ENCODE assay signal across 1 cellular context in the genomic region with DNA sequence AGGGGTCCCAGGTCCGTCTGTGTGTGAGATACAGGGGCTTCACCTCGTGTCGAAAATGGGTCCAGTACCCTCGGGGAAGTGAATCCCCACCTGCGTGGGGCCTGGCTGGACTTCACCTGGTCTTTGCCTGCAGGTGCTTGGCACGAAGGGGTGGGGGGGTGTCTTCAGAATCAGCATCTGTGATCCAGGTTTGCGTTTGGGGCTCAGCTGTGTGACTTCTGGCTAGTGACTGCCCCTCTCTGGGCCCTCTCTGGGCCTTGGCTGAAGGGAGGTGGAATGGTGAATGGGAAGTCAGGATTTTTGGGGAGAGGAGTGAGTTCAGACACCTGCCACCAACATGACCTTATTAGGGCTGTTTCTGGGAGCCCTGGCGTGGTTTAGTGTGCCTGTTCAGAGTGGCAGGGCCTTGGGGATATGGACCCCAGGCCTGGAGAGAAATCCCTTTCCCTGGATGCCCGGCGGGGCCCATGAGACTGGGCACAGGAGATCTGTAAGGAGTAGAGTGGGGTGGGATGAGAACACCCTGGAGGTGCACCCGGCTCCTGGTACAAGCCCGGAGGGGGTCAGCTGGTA.
TF ChIP-seq lines count a peak whose summit lies in the region.

No MANE protein-coding gene starts in this region.

TF ChIP-seq in HepG2, 621 proteins besides CTCF, POLR2A, EP300 and RAD21:
- TF ChIP-seq ZNF768 (CRISPR knock-in tag; IDR thresholded peaks at IDR 0.05) (peak; percentile 96), ZNF598 (CRISPR knock-in tag; IDR thresholded peaks at IDR 0.05; ENCODE audit: borderline replicate concordance) (no peak)
